Comparison of ENCODE assay signal across 22 cellular contexts in genomic region chr10:125423569-125423968, GRCh38.
"Had no signal": no experiment of that assay in that cellular context is flagged by ENCODE, and none has a peak within 500 bp of the region (broad histone marks: within the 10 kb centered on the region; RNA-seq: fewer than 3 reads in every experiment).

No MANE protein-coding gene starts in this region.

- DNase-seq: colonic mucosa; cortex of kidney; dermis blood vessel endothelial cell; dorsolateral prefrontal cortex; effector CD4-positive, alpha-beta T cell; effector CD8-positive, alpha-beta T cell; effector memory CD4-positive, alpha-beta T cell; effector memory CD8-positive, alpha-beta T cell; endodermal cell; erythroblast; esophagus squamous epithelium; foreskin fibroblast; foreskin keratinocyte; foreskin melanocyte; gastrocnemius medialis; glutamatergic neuron; head of caudate nucleus; heart left ventricle had no signal

- H3K36me3 ChIP-seq: colonic mucosa, esophagus squamous epithelium, gastrocnemius medialis, gastroesophageal sphincter, heart left ventricle had no signal

- H3K27me3 ChIP-seq: colonic mucosa, esophagus squamous epithelium, foreskin keratinocyte, gastrocnemius medialis, gastroesophageal sphincter, heart left ventricle had no signal

- H3K4me1 ChIP-seq: colonic mucosa, esophagus squamous epithelium, foreskin keratinocyte, gastrocnemius medialis, gastroesophageal sphincter, heart left ventricle had no signal

- ATAC-seq: effector memory CD8-positive, alpha-beta T cell; esophagus mucosa; foreskin keratinocyte; gastrocnemius medialis; gastroesophageal sphincter; heart left ventricle had no signal

- H3K4me3 ChIP-seq: colonic mucosa, coronary artery, dorsolateral prefrontal cortex, esophagus squamous epithelium, gastrocnemius medialis, gastroesophageal sphincter, heart left ventricle had no signal

- H3K9me3 ChIP-seq: colonic mucosa, esophagus squamous epithelium, gastrocnemius medialis had no signal

- H3K27ac ChIP-seq: colonic mucosa, coronary artery, dorsolateral prefrontal cortex, epithelial cell of prostate, esophagus squamous epithelium, foreskin keratinocyte, gastrocnemius medialis, gastroesophageal sphincter, heart left ventricle had no signal
